ENCODE assay signal across 8 cellular contexts in the genomic region with DNA sequence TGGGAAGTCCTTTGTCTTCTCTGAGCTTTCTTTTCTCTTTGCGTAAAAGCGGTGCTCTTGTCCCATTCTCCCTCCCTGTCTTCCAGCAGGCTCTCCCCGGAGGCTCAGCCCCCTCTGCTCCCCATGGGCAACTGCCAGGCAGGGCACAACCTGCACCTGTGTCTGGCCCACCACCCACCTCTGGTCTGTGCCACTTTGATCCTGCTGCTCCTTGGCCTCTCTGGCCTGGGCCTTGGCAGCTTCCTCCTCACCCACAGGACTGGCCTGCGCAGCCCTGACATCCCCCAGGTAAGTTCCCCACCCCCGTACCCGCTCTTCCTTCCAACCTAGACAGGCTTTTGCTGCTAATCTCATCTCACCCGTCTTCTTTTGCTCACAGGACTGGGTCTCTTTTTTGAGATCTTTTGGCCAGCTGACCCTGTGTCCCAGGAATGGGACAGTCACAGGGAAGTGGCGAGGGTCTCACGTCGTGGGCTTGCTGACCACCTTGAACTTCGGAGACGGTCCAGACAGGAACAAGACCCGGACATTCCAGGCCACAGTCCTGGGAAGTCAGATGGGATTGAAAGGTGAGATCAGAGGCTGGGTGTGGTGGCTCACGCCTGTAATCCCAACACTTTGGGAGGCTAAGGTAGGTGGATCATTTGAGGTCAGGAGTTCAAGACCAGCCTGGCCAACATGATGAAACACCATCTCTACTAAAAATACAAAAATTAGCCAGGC. TPM values are rescaled to one million over a fixed set of nuclear protein-coding genes. Genes with fewer than 3 reads are reported as not detected.
DNase-seq lines count a peak whose midpoint lies in the region; ATAC-seq, FAIRE-seq and TF ChIP-seq lines count a peak whose summit lies in the region.

No MANE protein-coding gene starts in this region.

- no peaks in the 10 kb centered on the region for H3K27me3 ChIP-seq in CD4-positive, CD25-positive, alpha-beta regulatory T cell (ENCODE audit: control insufficient read depth, insufficient read depth, low read length)
- H3K27me3 ChIP-seq in PC-9 (ENCODE audit: insufficient read depth, low read depth), result no peaks in the 10 kb centered on the region
- no peaks in the 10 kb centered on the region for H3K27me3 ChIP-seq in endothelial cell of umbilical vein (ENCODE audit: control insufficient read depth in 2 of 2, insufficient read depth in 2 of 2, low read length in 2 of 2)
- H3K27me3 ChIP-seq in trophoblast cell (ENCODE audit: insufficient read depth, low read length), result no peaks in the 10 kb centered on the region

- peak overlapping the region; percentile 91 for H3K27ac ChIP-seq in CD4-positive, CD25-positive, alpha-beta regulatory T cell (ENCODE audit: insufficient read depth, low read length, poor library complexity, severe bottlenecking)
- no peak overlapping the region for H3K27ac ChIP-seq in PC-9
- no peak overlapping the region for H3K27ac ChIP-seq in endothelial cell of umbilical vein (ENCODE audit: insufficient read depth, low read depth, low read length)
- H3K27ac ChIP-seq in trophoblast cell (ENCODE audit: low read depth, low read length), result no peak overlapping the region

- H3K4me1 ChIP-seq in CD4-positive, CD25-positive, alpha-beta regulatory T cell (ENCODE audit: control insufficient read depth, insufficient read depth, low read length, poor library complexity, severe bottlenecking), result peaks cover 23% of the 10 kb centered on the region
- H3K4me1 ChIP-seq in PC-9 (replicated peaks; ENCODE audit: insufficient read depth) (peaks cover 11% of the 10 kb centered on the region), endothelial cell of umbilical vein (ENCODE audit: control insufficient read depth, extremely low read depth, insufficient read depth, low read length) (peaks cover 15% of the 10 kb centered on the region), trophoblast cell (ENCODE audit: control insufficient read depth in 1 of 2, insufficient read depth in 2 of 2, low read length in 2 of 2) (peaks cover 3 to 8% of the 10 kb centered on the region in 2 experiments)

- H3K14ac ChIP-seq in trophoblast cell (ENCODE audit: low read length), result peak overlapping the region; percentile 47

- H2AFZ ChIP-seq in PC-9 (no peak overlapping the region), endothelial cell of umbilical vein (ENCODE audit: low read depth, low read length) (peak overlapping the region; percentile 61), trophoblast cell (ENCODE audit: insufficient read depth, low read length, poor library complexity) (no peak overlapping the region)

- no peak for ATAC-seq in CD4-positive, CD25-positive, alpha-beta regulatory T cell (ENCODE audit: low read depth in 2 of 2)
- ATAC-seq in HG02981 (IDR thresholded peaks at IDR 0.05; ENCODE audit: unreplicated experiment), result no peak

- no peak for FAIRE-seq in endothelial cell of umbilical vein (lab: Jason Lieb, UNC)

- H3K4me2 ChIP-seq in PC-9 (peak overlapping the region; percentile 90), endothelial cell of umbilical vein (ENCODE audit: insufficient read depth, low read length) (peak overlapping the region; percentile 93), trophoblast cell (ENCODE audit: low read length) (no peak overlapping the region)

- POLR2A ChIA-PET in PC-9 (lab: Charles Lee; ENCODE audit: unreplicated experiment), result interaction anchor here (0.6 to 1.6 kb wide), 3 partner anchors 10 to 19 kb away, joined by 3 to 26 read pairs (median 6); no protein-coding TSS in a partner anchor
- POLR2A ChIA-PET in endothelial cell of umbilical vein (lab: Charles Lee), result interaction anchor here (2.9 kb wide), 1 partner anchor 10 kb away, joined by 14 read pairs; the partner anchor contains the start of gene TAOK2

- H3K4me3 Mint-ChIP-seq in CD4-positive, CD25-positive, alpha-beta regulatory T cell, result peak overlapping the region; percentile 91 to 96 (median 92)

- dilution Hi-C loops in endothelial cell of umbilical vein (cut with MboI; ENCODE audit: extremely low pct_ligation_motif_present, low sequenced_read_pairs), result no loop called here

- TF ChIP-seq CTCF in PC-9 (conservative IDR thresholded peaks at IDR 0.05) (no peak), endothelial cell of umbilical vein (IDR thresholded peaks at IDR 0.05; ENCODE audit: extremely low read depth in 1 of 2, insufficient read depth in 1 of 2, low read depth in 1 of 2, low read length in 2 of 2) (no peak)

- DNase-seq in CD4-positive, CD25-positive, alpha-beta regulatory T cell, result no peak
- no peak for DNase-seq in PC-9
- no peak for DNase-seq in endothelial cell of umbilical vein (ENCODE audit: low read depth, low spot score)
- no peak for DNase-seq in trophoblast cell
- DNase-seq in AG20443 (ENCODE audit: low spot score), result no peak
- DNase-seq in NCI-H1930 (lab: John Stamatoyannopoulos, UW), result no peak
- DNase-seq in activated CD4-positive, alpha-beta T cell treated with anti-CD3 and anti-CD28 coated beads, Interleukin-2, amount 50 U/mL, for 4 hours, result no peak

- peak overlapping the region; percentile 83 for H4K8ac ChIP-seq in trophoblast cell (ENCODE audit: low read depth, low read length)

- H3K27ac Mint-ChIP-seq in CD4-positive, CD25-positive, alpha-beta regulatory T cell, result peak overlapping the region; percentile 77 to 97 (median 93)

- peaks cover 4% of the 10 kb centered on the region for H3K36me3 ChIP-seq in CD4-positive, CD25-positive, alpha-beta regulatory T cell (ENCODE audit: control insufficient read depth, insufficient read depth, low read length)
- H3K36me3 ChIP-seq in PC-9 (ENCODE audit: low read depth), result no peaks in the 10 kb centered on the region
- peaks cover 0 to 2% of the 10 kb centered on the region in 2 experiments for H3K36me3 ChIP-seq in endothelial cell of umbilical vein (ENCODE audit: control insufficient read depth in 2 of 2, extremely low read depth in 1 of 2, insufficient read depth in 2 of 2, low read length in 2 of 2)
- H3K36me3 ChIP-seq in trophoblast cell (ENCODE audit: control insufficient read depth in 1 of 2, insufficient read depth in 2 of 2, low read length in 2 of 2), result peaks cover 4 to 6% of the 10 kb centered on the region in 2 experiments

- H3K79me1 ChIP-seq in trophoblast cell (ENCODE audit: low read length), result peaks cover 15% of the 10 kb centered on the region

- CTCF ChIA-PET in PC-9 (lab: Charles Lee) (interaction anchor here (0.7 to 1.2 kb wide), 2 partner anchors 10 to 232 kb away, joined by 3 read pairs; partner anchors contain the start of gene TAOK2), endothelial cell of umbilical vein (lab: Charles Lee) (interaction anchor here (0.6 to 3.8 kb wide), 8 partner anchors 10 to 272 kb away, joined by 3 to 16 read pairs (median 4); partner anchors contain the start of genes ASPHD1 and KCTD13)

- H2BK120ac ChIP-seq in trophoblast cell (ENCODE audit: insufficient read depth, low read length, poor library complexity), result no peak overlapping the region

- intact Hi-C loops in PC-9 (cut with micrococcal nuclease; ENCODE audit: unreplicated experiment) (no loop called here), endothelial cell of umbilical vein (cut with micrococcal nuclease) (no loop called here)

- H3K9ac ChIP-seq in endothelial cell of umbilical vein (replicated peaks; ENCODE audit: extremely low read depth, insufficient read depth, low read length) (peak overlapping the region; percentile 83), trophoblast cell (ENCODE audit: low read length) (no peak overlapping the region)

- no peaks in the 10 kb centered on the region for H3K9me3 Mint-ChIP-seq in CD4-positive, CD25-positive, alpha-beta regulatory T cell

- no TSS peak for BruUV-seq in PC-9 (replicated peaks; lab: Mats Ljungman, UMichigan)
- no TSS peak for BruUV-seq in endothelial cell of umbilical vein (replicated peaks; lab: Mats Ljungman, UMichigan)

- no peak for TF ChIP-seq POLR2A in endothelial cell of umbilical vein (IDR thresholded peaks at IDR 0.05; ENCODE audit: low read depth, low read length)

- WGBS in trophoblast cell (ENCODE audit: extremely low coverage, insufficient coverage, insufficient read length), result no CpG with 5 or more reads among the region's 14 CpGs

- no peaks in the 10 kb centered on the region for H3K9me2 ChIP-seq in PC-9 (ENCODE audit: insufficient read depth)

- H4K12ac ChIP-seq in trophoblast cell (ENCODE audit: low read depth, low read length), result peak overlapping the region; percentile 80

- no peaks in the 10 kb centered on the region for H3K36me3 Mint-ChIP-seq in CD4-positive, CD25-positive, alpha-beta regulatory T cell

- H3K27me3 Mint-ChIP-seq in CD4-positive, CD25-positive, alpha-beta regulatory T cell, result peaks cover 4% of the 10 kb centered on the region

- peak overlapping the region; percentile 85 for H4K91ac ChIP-seq in trophoblast cell (ENCODE audit: low read depth, low read length)

- H2BK5ac ChIP-seq in trophoblast cell (ENCODE audit: low read depth, low read length, poor library complexity), result no peak overlapping the region

- H3K9me1 ChIP-seq in endothelial cell of umbilical vein (replicated peaks; ENCODE audit: control insufficient read depth, extremely low read depth, insufficient read depth, low read length), result no peaks in the 10 kb centered on the region

- peaks cover 9 to 30% (median 25%) of the 10 kb centered on the region in 4 donors for H3K4me1 Mint-ChIP-seq in CD4-positive, CD25-positive, alpha-beta regulatory T cell

- peak overlapping the region; percentile 68 for H2BK12ac ChIP-seq in trophoblast cell (ENCODE audit: low read length)

- no peaks in the 10 kb centered on the region for H3K9me3 ChIP-seq in CD4-positive, CD25-positive, alpha-beta regulatory T cell (ENCODE audit: control insufficient read depth in 2 of 2, low read length in 2 of 2)
- H3K9me3 ChIP-seq in PC-9 (ENCODE audit: insufficient read depth, low read depth) (no peaks in the 10 kb centered on the region), endothelial cell of umbilical vein (replicated peaks; ENCODE audit: control insufficient read depth, insufficient read depth, low read length) (no peaks in the 10 kb centered on the region), trophoblast cell (ENCODE audit: insufficient read depth, low read depth, low read length) (no peaks in the 10 kb centered on the region)

- H3K4me3 ChIP-seq in CD4-positive, CD25-positive, alpha-beta regulatory T cell (ENCODE audit: low read depth, low read length), result peak overlapping the region; percentile 94
- H3K4me3 ChIP-seq in PC-9 (peak overlapping the region; percentile 78; the same call in 1 of the 2 replicates), endothelial cell of umbilical vein (replicated peaks in 1 of 3; ENCODE audit: insufficient read depth in 1 of 3, low read depth in 1 of 3, low read length in 3 of 3) (peak overlapping the region in 2 of 3 experiments; percentile 63 to 82), trophoblast cell (ENCODE audit: low read depth, low read length) (no peak overlapping the region)

- H3K4ac ChIP-seq in trophoblast cell (ENCODE audit: low read depth, low read length), result peak overlapping the region; percentile 21

- peak overlapping the region; percentile 43 for H3K18ac ChIP-seq in trophoblast cell (ENCODE audit: low read length)

- H4K20me1 ChIP-seq in PC-9 (ENCODE audit: insufficient read depth), result no peaks in the 10 kb centered on the region
- no peaks in the 10 kb centered on the region for H4K20me1 ChIP-seq in endothelial cell of umbilical vein (replicated peaks; ENCODE audit: control insufficient read depth, extremely low read depth, insufficient read depth, low read length)

- H3F3A ChIP-seq in PC-9 (ENCODE audit: insufficient read depth, low read depth), result peaks cover 8% of the 10 kb centered on the region; the same call in 1 of the 2 replicates

- H3K23ac ChIP-seq in trophoblast cell (ENCODE audit: low read length), result no peak overlapping the region

- H3K79me2 ChIP-seq in PC-9 (ENCODE audit: low read depth), result no peaks in the 10 kb centered on the region
- H3K79me2 ChIP-seq in endothelial cell of umbilical vein (ENCODE audit: control insufficient read depth, insufficient read depth, low read length), result peaks cover 2% of the 10 kb centered on the region
- H3K79me2 ChIP-seq in trophoblast cell (ENCODE audit: control insufficient read depth, insufficient read depth, low read length, poor library complexity), result peaks cover 6% of the 10 kb centered on the region

- peak overlapping the region; percentile 94 for H2AK5ac ChIP-seq in trophoblast cell (ENCODE audit: low read length)

RNA-seq across cellular contexts. Expression of gene TMEM219, which starts 1.3 kb away (rescaled TPM):
- total RNA-seq in CD4-positive, CD25-positive, alpha-beta regulatory T cell, result 76.7 TPM
- 100 to 1,000 TPM; 193 to 261 (median 221) TPM for polyA plus RNA-seq in CD4-positive, CD25-positive, alpha-beta regulatory T cell
- 141 and 203 TPM in 2 replicates for total RNA-seq in PC-9 (2021)
- total RNA-seq in endothelial cell of umbilical vein, result 99.4 and 110 TPM in 2 replicates
- 182 and 201 TPM in 2 replicates for polyA plus RNA-seq in endothelial cell of umbilical vein
- polyA plus RNA-seq in endothelial cell of umbilical vein (2011; cell fraction: cytosol; rRNA removed), result 108 and 128 TPM in 2 replicates
- polyA plus RNA-seq in endothelial cell of umbilical vein (2011; cell fraction: nucleus; rRNA removed), result 182 and 187 TPM in 2 replicates
- polyA plus RNA-seq in endothelial cell of umbilical vein (2012), result 101 and 131 TPM in 2 replicates
- 76.4 and 77.6 TPM in 2 replicates for polyA minus RNA-seq in endothelial cell of umbilical vein
- polyA minus RNA-seq in endothelial cell of umbilical vein (2011; cell fraction: cytosol; rRNA and poly(A)+ RNA removed), result 22.7 TPM
- 29.9 and 34.0 TPM in 2 replicates for polyA minus RNA-seq in endothelial cell of umbilical vein (2011; cell fraction: nucleus; rRNA and poly(A)+ RNA removed)
- 69.5 and 73.2 TPM in 2 replicates for polyA plus RNA-seq in trophoblast cell (2013)

RNA-seq across cellular contexts. Expression of gene TAOK2, which starts 10.5 kb away (rescaled TPM):
- total RNA-seq in CD4-positive, CD25-positive, alpha-beta regulatory T cell, result 30.0 TPM
- polyA plus RNA-seq in CD4-positive, CD25-positive, alpha-beta regulatory T cell, result 1 to 10 TPM; 2.1 to 3.5 (median 2.9) TPM
- total RNA-seq in PC-9 (2021), result 76.6 and 82.9 TPM in 2 replicates
- total RNA-seq in endothelial cell of umbilical vein, result 112 and 114 TPM in 2 replicates
- polyA plus RNA-seq in endothelial cell of umbilical vein, result 52.8 and 57.5 TPM in 2 replicates
- 31.8 and 41.7 TPM in 2 replicates for polyA plus RNA-seq in endothelial cell of umbilical vein (2011; cell fraction: cytosol; rRNA removed)
- polyA plus RNA-seq in endothelial cell of umbilical vein (2011; cell fraction: nucleus; rRNA removed), result 179 and 192 TPM in 2 replicates
- 44.4 and 50.9 TPM in 2 replicates for polyA plus RNA-seq in endothelial cell of umbilical vein (2012)
- 71.1 and 77.2 TPM in 2 replicates for polyA minus RNA-seq in endothelial cell of umbilical vein
- polyA minus RNA-seq in endothelial cell of umbilical vein (2011; cell fraction: cytosol; rRNA and poly(A)+ RNA removed), result 15.8 TPM
- 63.8 and 70.5 TPM in 2 replicates for polyA minus RNA-seq in endothelial cell of umbilical vein (2011; cell fraction: nucleus; rRNA and poly(A)+ RNA removed)
- 29.9 and 31.4 TPM in 2 replicates for polyA plus RNA-seq in trophoblast cell (2013)

RNA-seq across cellular contexts. Expression of gene HIRIP3, which starts 32.2 kb away (rescaled TPM):
- total RNA-seq in CD4-positive, CD25-positive, alpha-beta regulatory T cell, result 12.4 TPM
- 10 to 100 TPM; 13.9 to 19.9 (median 16.2) TPM for polyA plus RNA-seq in CD4-positive, CD25-positive, alpha-beta regulatory T cell
- total RNA-seq in PC-9 (2021) (27.0 and 27.3 TPM in 2 replicates), endothelial cell of umbilical vein (8.6 and 8.7 TPM in 2 replicates)
- polyA plus RNA-seq in endothelial cell of umbilical vein, result 6.7 and 7.2 TPM in 2 replicates
- 8.2 and 8.8 TPM in 2 replicates for polyA plus RNA-seq in endothelial cell of umbilical vein (2011; cell fraction: cytosol; rRNA removed)
- polyA plus RNA-seq in endothelial cell of umbilical vein (2011; cell fraction: nucleus; rRNA removed), result 3.6 and 5.0 TPM in 2 replicates
- polyA plus RNA-seq in endothelial cell of umbilical vein (2012), result 5.0 and 6.0 TPM in 2 replicates
- 1.5 and 2.9 TPM in 2 replicates for polyA minus RNA-seq in endothelial cell of umbilical vein
- 14.5 TPM for polyA minus RNA-seq in endothelial cell of umbilical vein (2011; cell fraction: cytosol; rRNA and poly(A)+ RNA removed)
- 0.96 and 1.9 TPM in 2 replicates for polyA minus RNA-seq in endothelial cell of umbilical vein (2011; cell fraction: nucleus; rRNA and poly(A)+ RNA removed)
- 8.1 and 9.7 TPM in 2 replicates for polyA plus RNA-seq in trophoblast cell (2013)

RNA-seq across cellular contexts. Expression of gene INO80E, which starts 32.9 kb away (rescaled TPM):
- total RNA-seq in CD4-positive, CD25-positive, alpha-beta regulatory T cell, result 105 TPM
- polyA plus RNA-seq in CD4-positive, CD25-positive, alpha-beta regulatory T cell, result 1 to 10 TPM; 5.0 to 8.9 (median 6.0) TPM
- total RNA-seq in PC-9 (2021) (102 TPM in 2 replicates), endothelial cell of umbilical vein (76.4 and 84.1 TPM in 2 replicates)
- 41.7 and 42.7 TPM in 2 replicates for polyA plus RNA-seq in endothelial cell of umbilical vein
- polyA plus RNA-seq in endothelial cell of umbilical vein (2011; cell fraction: cytosol; rRNA removed), result 41.6 and 53.4 TPM in 2 replicates
- 53.2 and 82.2 TPM in 2 replicates for polyA plus RNA-seq in endothelial cell of umbilical vein (2011; cell fraction: nucleus; rRNA removed)
- polyA plus RNA-seq in endothelial cell of umbilical vein (2012), result 48.9 and 55.5 TPM in 2 replicates
- polyA minus RNA-seq in endothelial cell of umbilical vein, result 15.1 and 15.5 TPM in 2 replicates
- polyA minus RNA-seq in endothelial cell of umbilical vein (2011; cell fraction: cytosol; rRNA and poly(A)+ RNA removed), result 23.2 TPM
- 5.2 and 13.4 TPM in 2 replicates for polyA minus RNA-seq in endothelial cell of umbilical vein (2011; cell fraction: nucleus; rRNA and poly(A)+ RNA removed)
- 47.0 and 48.1 TPM in 2 replicates for polyA plus RNA-seq in trophoblast cell (2013)

RNA-seq across cellular contexts. Expression of gene KCTD13, which starts 37.2 kb away (rescaled TPM):
- total RNA-seq in CD4-positive, CD25-positive, alpha-beta regulatory T cell, result 52.3 TPM
- 10 to 100 TPM in 2 of 4 donors, 1 to 10 TPM in 2; 7.0 to 12.8 (median 9.9) TPM for polyA plus RNA-seq in CD4-positive, CD25-positive, alpha-beta regulatory T cell
- total RNA-seq in PC-9 (2021) (52.7 and 72.0 TPM in 2 replicates), endothelial cell of umbilical vein (21.0 and 24.2 TPM in 2 replicates)
- polyA plus RNA-seq in endothelial cell of umbilical vein, result 22.6 and 25.0 TPM in 2 replicates
- 9.5 and 13.7 TPM in 2 replicates for polyA plus RNA-seq in endothelial cell of umbilical vein (2011; cell fraction: cytosol; rRNA removed)
- 60.5 and 63.1 TPM in 2 replicates for polyA plus RNA-seq in endothelial cell of umbilical vein (2011; cell fraction: nucleus; rRNA removed)
- polyA plus RNA-seq in endothelial cell of umbilical vein (2012), result 16.8 and 19.8 TPM in 2 replicates
- 15.7 and 18.6 TPM in 2 replicates for polyA minus RNA-seq in endothelial cell of umbilical vein
- polyA minus RNA-seq in endothelial cell of umbilical vein (2011; cell fraction: cytosol; rRNA and poly(A)+ RNA removed), result 5.4 TPM
- 20.5 and 20.7 TPM in 2 replicates for polyA minus RNA-seq in endothelial cell of umbilical vein (2011; cell fraction: nucleus; rRNA and poly(A)+ RNA removed)
- polyA plus RNA-seq in trophoblast cell (2013), result 31.1 and 33.4 TPM in 2 replicates
